9 cellular contexts compared by ENCODE assay signal in genomic region chr2:74206180-74206688, GRCh38. TPM values are rescaled to one million over a fixed set of nuclear protein-coding genes. Genes with fewer than 3 reads are reported as not detected.
DNase-seq lines count a peak whose midpoint lies in the region; ATAC-seq, FAIRE-seq and TF ChIP-seq lines count a peak whose summit lies in the region.
"Had no signal": no experiment of that assay in that cellular context is flagged by ENCODE, and none has a peak within 500 bp of the region (broad histone marks: within the 10 kb centered on the region; RNA-seq: fewer than 3 reads in every experiment).

No MANE protein-coding gene starts in this region.

- H3K4me3 Mint-ChIP-seq in activated naive CD8-positive, alpha-beta T cell: peak overlapping the region; percentile 74

- peak in 1 of 4 donors; percentile 14 for TF ChIP-seq POLR2A in upper lobe of left lung (IDR thresholded peaks at IDR 0.05)

- DNase-seq in GM10248 (ENCODE audit: extremely low spot score) (peak; percentile 69), LNCaP clone FGC (ENCODE audit: low read depth) (no peak), keratinocyte (ENCODE audit: low read depth, low spot score) (no peak), upper lobe of left lung (peak in 1 of 2 donors; percentile 31), iPS-NIHi7 (ENCODE audit: extremely low spot score) (no peak)

- peaks cover 46% of the 10 kb centered on the region for H3K4me1 Mint-ChIP-seq in activated naive CD8-positive, alpha-beta T cell (ENCODE audit: low read depth)

- H3K9me3 ChIP-seq in keratinocyte (ENCODE audit: control insufficient read depth, low read depth, low read length): no peaks in the 10 kb centered on the region
- H3K9me3 ChIP-seq in upper lobe of left lung: no peaks in the 10 kb centered on the region
- H3K9me3 ChIP-seq: SJSA1 had no signal

- H3K9ac ChIP-seq in keratinocyte (ENCODE audit: control insufficient read depth, extremely low read depth, insufficient read depth, low read length): no peak overlapping the region

- TF ChIP-seq CTCF in GM10248 (IDR thresholded peaks at IDR 0.05; ENCODE audit: control extremely low read depth, extremely low read depth, low read depth, missing control alignments) (no peak), LNCaP clone FGC (IDR thresholded peaks at IDR 0.05; ENCODE audit: control insufficient read depth, extremely low read depth, insufficient read depth) (no peak), keratinocyte (optimal IDR thresholded peaks at IDR 0.05 in 1 of 3, IDR thresholded peaks at IDR 0.05 in 1 of 3, conservative IDR thresholded peaks at IDR 0.05 in 1 of 3; ENCODE audit: extremely low read depth in 1 of 3, insufficient read depth in 2 of 3, low read length in 3 of 3) (no peak), upper lobe of left lung (IDR thresholded peaks at IDR 0.05) (no peak)

- H3K79me2 ChIP-seq in keratinocyte (ENCODE audit: control insufficient read depth, insufficient read depth, low read length): peaks cover 74% of the 10 kb centered on the region

- no peak for FAIRE-seq in keratinocyte (lab: Jason Lieb, UNC)

- peak overlapping the region; percentile 48 for H3K4me2 ChIP-seq in keratinocyte (ENCODE audit: control insufficient read depth, extremely low read depth, insufficient read depth, low read depth, low read length)

- no peak overlapping the region for H2AFZ ChIP-seq in keratinocyte (ENCODE audit: control insufficient read depth, low read length)

- peaks cover 2% of the 10 kb centered on the region for H3K9me1 ChIP-seq in keratinocyte (ENCODE audit: control insufficient read depth, extremely low read depth, insufficient read depth, low read length)

- peaks cover 17 to 52% of the 10 kb centered on the region in 2 experiments for H3K36me3 ChIP-seq in keratinocyte (ENCODE audit: control insufficient read depth in 2 of 2, extremely low read depth in 1 of 2, insufficient read depth in 2 of 2, low read length in 2 of 2)
- H3K36me3 ChIP-seq in upper lobe of left lung: peaks cover 4 to 45% (median 21%) of the 10 kb centered on the region in 4 donors

- POLR2A ChIA-PET in GM10248 (lab: Yijun Ruan, JAX): interaction anchor here (0.6 to 2.0 kb wide), 3 partner anchors 9 to 28 kb away, joined by 3 to 6 read pairs (median 3); partner anchors contain the start of gene MOB1A

- H3K4me1 ChIP-seq in keratinocyte (ENCODE audit: control insufficient read depth, extremely low read depth, insufficient read depth, low read length) (peaks cover 29% of the 10 kb centered on the region), upper lobe of left lung (peaks cover 16 to 36% (median 19%) of the 10 kb centered on the region in 4 donors)
- H3K4me1 ChIP-seq: SJSA1 had no signal

- H3K27me3 ChIP-seq in keratinocyte (ENCODE audit: control insufficient read depth, extremely low read depth, insufficient read depth, low read length): no peaks in the 10 kb centered on the region
- H3K27me3 ChIP-seq in upper lobe of left lung: no peaks in the 10 kb centered on the region
- H3K27me3 ChIP-seq: SJSA1 had no signal

- H3K27ac ChIP-seq in keratinocyte (ENCODE audit: control insufficient read depth, insufficient read depth, low read length) (peak overlapping the region; percentile 25), upper lobe of left lung (peak overlapping the region; percentile 35 to 78 (median 70))
- H3K27ac ChIP-seq: SJSA1 had no signal

- H3K4me3 ChIP-seq in LNCaP clone FGC (ENCODE audit: low read depth, low read length): peak overlapping the region; percentile 7; the same call in 1 of the 2 replicates
- no peak overlapping the region for H3K4me3 ChIP-seq in keratinocyte (ENCODE audit: control insufficient read depth in 2 of 3, extremely low read depth in 1 of 3, insufficient read depth in 2 of 3, low read depth in 1 of 3, low read length in 3 of 3)
- H3K4me3 ChIP-seq in upper lobe of left lung: peak overlapping the region in 1 of 4 donors; percentile 4
- H3K4me3 ChIP-seq: SJSA1 had no signal

- dilution Hi-C loops in keratinocyte (cut with MboI; ENCODE audit: extremely low pct_ligation_motif_present, low sequenced_read_pairs): no loop called here

- H4K20me1 ChIP-seq in keratinocyte (ENCODE audit: control insufficient read depth, extremely low read depth, insufficient read depth, low read length): peaks cover 26% of the 10 kb centered on the region

- 36 to 42% methylated on average over 6 of the region's 6 CpGs for WGBS in upper lobe of left lung, 2 donors

- H3K36me3 Mint-ChIP-seq in activated naive CD8-positive, alpha-beta T cell: peaks cover 19% of the 10 kb centered on the region

- peak overlapping the region; percentile 93 for H3K27ac Mint-ChIP-seq in activated naive CD8-positive, alpha-beta T cell

- no peaks in the 10 kb centered on the region for H3K9me3 Mint-ChIP-seq in activated naive CD8-positive, alpha-beta T cell (ENCODE audit: low read depth)

- no peaks in the 10 kb centered on the region for H3K27me3 Mint-ChIP-seq in activated naive CD8-positive, alpha-beta T cell

- TF ChIP-seq EP300 in upper lobe of left lung (IDR thresholded peaks at IDR 0.05): peak in 3 of 4 donors; percentile 15 to 66 (median 51)

- ATAC-seq in GM21619 (IDR thresholded peaks at IDR 0.05; ENCODE audit: unreplicated experiment) (peak; percentile 81), upper lobe of left lung (ENCODE audit: low FRiP score in 2 of 2) (peak; percentile 54 to 84), HG02970 (IDR thresholded peaks at IDR 0.05; ENCODE audit: low FRiP score, unreplicated experiment) (no peak)

- CTCF ChIA-PET in GM10248 (lab: Yijun Ruan, JAX): interaction anchor here (0.7 to 2.4 kb wide), 12 partner anchors 8 to 382 kb away, joined by 3 to 14 read pairs (median 4); partner anchors contain the start of genes MOB1A, MTHFD2 and STAMBP

RNA-seq across cellular contexts. Expression of gene MTHFD2, which starts 7.8 kb away (rescaled TPM):
- polyA plus RNA-seq in keratinocyte: 50.9 to 114 TPM (median 80.3 TPM) in 3 replicates
- 73.3 TPM for polyA plus RNA-seq in keratinocyte (2011; ENCODE audit: low read depth)
- 40.3 and 79.7 TPM in 2 replicates for polyA plus RNA-seq in keratinocyte (2011; cell fraction: cytosol; rRNA removed)
- polyA plus RNA-seq in keratinocyte (2011; cell fraction: nucleus; rRNA removed): 29.2 and 38.5 TPM in 2 replicates
- 66.8 and 94.0 TPM in 2 replicates for polyA plus RNA-seq in keratinocyte (2012; ENCODE audit: low replicate concordance)
- 37.6 to 70.6 TPM (median 57.1 TPM) in 3 replicates for polyA minus RNA-seq in keratinocyte
- 33.2 TPM for polyA minus RNA-seq in keratinocyte (2011; cell fraction: cytosol; rRNA and poly(A)+ RNA removed)
- polyA minus RNA-seq in keratinocyte (2011; cell fraction: nucleus; rRNA and poly(A)+ RNA removed): 17.4 and 23.7 TPM in 2 replicates
- 10 to 100 TPM in 5 of 6 donors, 1 to 10 TPM in 1; 8.4 to 68.1 (median 34.5) TPM for total RNA-seq in upper lobe of left lung

RNA-seq across cellular contexts. Expression of gene MOB1A, which starts 27.6 kb away (rescaled TPM):
- polyA plus RNA-seq in keratinocyte: 53.6 to 92.4 TPM (median 59.2 TPM) in 3 replicates
- 118 TPM for polyA plus RNA-seq in keratinocyte (2011; ENCODE audit: low read depth)
- 38.5 and 95.8 TPM in 2 replicates for polyA plus RNA-seq in keratinocyte (2011; cell fraction: cytosol; rRNA removed)
- polyA plus RNA-seq in keratinocyte (2011; cell fraction: nucleus; rRNA removed): 36.0 and 41.8 TPM in 2 replicates
- 47.0 and 53.2 TPM in 2 replicates for polyA plus RNA-seq in keratinocyte (2012; ENCODE audit: low replicate concordance)
- polyA minus RNA-seq in keratinocyte: 22.5 to 141 TPM (median 61.8 TPM) in 3 replicates
- polyA minus RNA-seq in keratinocyte (2011; cell fraction: cytosol; rRNA and poly(A)+ RNA removed): 49.3 TPM
- 18.6 and 32.9 TPM in 2 replicates for polyA minus RNA-seq in keratinocyte (2011; cell fraction: nucleus; rRNA and poly(A)+ RNA removed)
- 100 to 1,000 TPM in 2 of 6 donors, 10 to 100 TPM in 4; 23.1 to 143 (median 94.5) TPM for total RNA-seq in upper lobe of left lung

RNA-seq across cellular contexts. Expression of gene BOLA3, which starts 58.5 kb away (rescaled TPM):
- polyA plus RNA-seq in keratinocyte: 66.0 to 116 TPM (median 80.6 TPM) in 3 replicates
- polyA plus RNA-seq in keratinocyte (2011; ENCODE audit: low read depth): 34.6 TPM
- polyA plus RNA-seq in keratinocyte (2011; cell fraction: cytosol; rRNA removed): 64.0 and 106 TPM in 2 replicates
- 18.4 and 22.2 TPM in 2 replicates for polyA plus RNA-seq in keratinocyte (2011; cell fraction: nucleus; rRNA removed)
- 42.4 and 107 TPM in 2 replicates for polyA plus RNA-seq in keratinocyte (2012; ENCODE audit: low replicate concordance)
- polyA minus RNA-seq in keratinocyte: 3.0 to 17.0 TPM (median 6.6 TPM) in 3 replicates
- polyA minus RNA-seq in keratinocyte (2011; cell fraction: cytosol; rRNA and poly(A)+ RNA removed): 40.5 TPM
- polyA minus RNA-seq in keratinocyte (2011; cell fraction: nucleus; rRNA and poly(A)+ RNA removed): 2.3 and 6.6 TPM in 2 replicates
- 10 to 100 TPM; 19.2 to 37.7 (median 24.3) TPM for total RNA-seq in upper lobe of left lung
